ENCODE assay signal across 19 cellular contexts in genomic region chr6:105573556-105573955, GRCh38.
"Had no signal": no experiment of that assay in that cellular context is flagged by ENCODE, and none has a peak within 500 bp of the region (broad histone marks: within the 10 kb centered on the region; RNA-seq: fewer than 3 reads in every experiment).

No MANE protein-coding gene starts in this region.

- H3K36me3 ChIP-seq: colonic mucosa, gastrocnemius medialis, heart right ventricle, neural progenitor cell, pancreas, tibial artery, upper lobe of left lung, vagina had no signal

- H3K27ac ChIP-seq: colonic mucosa, gastrocnemius medialis, heart right ventricle, neural progenitor cell, pancreas, tibial artery, upper lobe of left lung, vagina had no signal

- H3K27me3 ChIP-seq: colonic mucosa, gastrocnemius medialis, heart right ventricle, neural progenitor cell, tibial artery, upper lobe of left lung, vagina had no signal

- DNase-seq: colonic mucosa; dermis blood vessel endothelial cell; erythroblast; gastrocnemius medialis; heart right ventricle; hypothalamus; occipital lobe; pancreas; right cardiac atrium; small intestine; stimulated activated CD4-positive, alpha-beta T cell treated with anti-CD3 and anti-CD28 coated beads, Interleukin-2, amount 100 ng/mL, for 48 hours; tibial artery; upper lobe of left lung had no signal

- ATAC-seq: gastrocnemius medialis; heart right ventricle; left lobe of liver; natural killer cell treated with Interleukin-12 subunit alpha and Interleukin-12 subunit beta and Interleukin-15 and Interleukin-18, amount 100 ng/mL, for 72 hours; pancreas; right cardiac atrium had no signal

- H3K4me1 ChIP-seq: colonic mucosa, gastrocnemius medialis, neural progenitor cell, pancreas, tibial artery, upper lobe of left lung, vagina had no signal

- H3K4me2 ChIP-seq: neural progenitor cell had no signal

- H3K4me3 Mint-ChIP-seq: natural killer cell treated with Interleukin-12 subunit alpha and Interleukin-12 subunit beta and Interleukin-15 and Interleukin-18, amount 100 ng/mL, for 72 hours; neural progenitor cell; stimulated activated naive CD8-positive, alpha-beta T cell treated with anti-CD3 and anti-CD28 coated beads, Interleukin-15, Interleukin-2, amounts not matched to agents 100 ng/mL and 50 ng/mL, for 24 hours had no signal

- H3K4me3 ChIP-seq: colonic mucosa, gastrocnemius medialis, heart right ventricle, neural progenitor cell, pancreas, tibial artery, upper lobe of left lung, vagina had no signal

- H3K27ac Mint-ChIP-seq: natural killer cell treated with Interleukin-12 subunit alpha and Interleukin-12 subunit beta and Interleukin-15 and Interleukin-18, amount 100 ng/mL, for 72 hours; neural progenitor cell; progenitor cell of endocrine pancreas; stimulated activated naive CD8-positive, alpha-beta T cell treated with anti-CD3 and anti-CD28 coated beads, Interleukin-15, Interleukin-2, amounts not matched to agents 100 ng/mL and 50 ng/mL, for 24 hours had no signal

- H2AFZ ChIP-seq: neural progenitor cell had no signal

- H3K36me3 Mint-ChIP-seq: neural progenitor cell had no signal

- H3K9me3 ChIP-seq: colonic mucosa, gastrocnemius medialis, heart right ventricle, pancreas, tibial artery, upper lobe of left lung, vagina had no signal

- H3K9ac ChIP-seq: neural progenitor cell had no signal

- H3K4me1 Mint-ChIP-seq: neural progenitor cell had no signal

- H3K9me3 Mint-ChIP-seq: natural killer cell treated with Interleukin-12 subunit alpha and Interleukin-12 subunit beta and Interleukin-15 and Interleukin-18, amount 100 ng/mL, for 72 hours; neural progenitor cell; stimulated activated naive CD8-positive, alpha-beta T cell treated with anti-CD3 and anti-CD28 coated beads, Interleukin-15, Interleukin-2, amounts not matched to agents 100 ng/mL and 50 ng/mL, for 24 hours had no signal
